ENCODE assay signal across 1 cellular context in genomic region chr6:89829591-89830384, GRCh38.
TF ChIP-seq lines count a peak whose summit lies in the region.

Gene CASP8AP2 (plus strand): TSS chr6:89829880.

TF ChIP-seq in HepG2, 621 proteins besides CTCF, POLR2A, EP300 and RAD21 (continued from another document and continues in another):
- TF ChIP-seq, protein P1, sequence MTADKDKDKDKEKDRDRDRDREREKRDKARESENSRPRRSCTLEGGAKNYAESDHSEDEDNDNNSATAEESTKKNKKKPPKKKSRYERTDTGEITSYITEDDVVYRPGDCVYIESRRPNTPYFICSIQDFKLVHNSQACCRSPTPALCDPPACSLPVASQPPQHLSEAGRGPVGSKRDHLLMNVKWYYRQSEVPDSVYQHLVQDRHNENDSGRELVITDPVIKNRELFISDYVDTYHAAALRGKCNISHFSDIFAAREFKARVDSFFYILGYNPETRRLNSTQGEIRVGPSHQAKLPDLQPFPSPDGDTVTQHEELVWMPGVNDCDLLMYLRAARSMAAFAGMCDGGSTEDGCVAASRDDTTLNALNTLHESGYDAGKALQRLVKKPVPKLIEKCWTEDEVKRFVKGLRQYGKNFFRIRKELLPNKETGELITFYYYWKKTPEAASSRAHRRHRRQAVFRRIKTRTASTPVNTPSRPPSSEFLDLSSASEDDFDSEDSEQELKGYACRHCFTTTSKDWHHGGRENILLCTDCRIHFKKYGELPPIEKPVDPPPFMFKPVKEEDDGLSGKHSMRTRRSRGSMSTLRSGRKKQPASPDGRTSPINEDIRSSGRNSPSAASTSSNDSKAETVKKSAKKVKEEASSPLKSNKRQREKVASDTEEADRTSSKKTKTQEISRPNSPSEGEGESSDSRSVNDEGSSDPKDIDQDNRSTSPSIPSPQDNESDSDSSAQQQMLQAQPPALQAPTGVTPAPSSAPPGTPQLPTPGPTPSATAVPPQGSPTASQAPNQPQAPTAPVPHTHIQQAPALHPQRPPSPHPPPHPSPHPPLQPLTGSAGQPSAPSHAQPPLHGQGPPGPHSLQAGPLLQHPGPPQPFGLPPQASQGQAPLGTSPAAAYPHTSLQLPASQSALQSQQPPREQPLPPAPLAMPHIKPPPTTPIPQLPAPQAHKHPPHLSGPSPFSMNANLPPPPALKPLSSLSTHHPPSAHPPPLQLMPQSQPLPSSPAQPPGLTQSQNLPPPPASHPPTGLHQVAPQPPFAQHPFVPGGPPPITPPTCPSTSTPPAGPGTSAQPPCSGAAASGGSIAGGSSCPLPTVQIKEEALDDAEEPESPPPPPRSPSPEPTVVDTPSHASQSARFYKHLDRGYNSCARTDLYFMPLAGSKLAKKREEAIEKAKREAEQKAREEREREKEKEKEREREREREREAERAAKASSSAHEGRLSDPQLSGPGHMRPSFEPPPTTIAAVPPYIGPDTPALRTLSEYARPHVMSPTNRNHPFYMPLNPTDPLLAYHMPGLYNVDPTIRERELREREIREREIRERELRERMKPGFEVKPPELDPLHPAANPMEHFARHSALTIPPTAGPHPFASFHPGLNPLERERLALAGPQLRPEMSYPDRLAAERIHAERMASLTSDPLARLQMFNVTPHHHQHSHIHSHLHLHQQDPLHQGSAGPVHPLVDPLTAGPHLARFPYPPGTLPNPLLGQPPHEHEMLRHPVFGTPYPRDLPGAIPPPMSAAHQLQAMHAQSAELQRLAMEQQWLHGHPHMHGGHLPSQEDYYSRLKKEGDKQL (CRISPR knock-in tag; IDR thresholded peaks at IDR 0.05; ENCODE audit: low read depth): no peak
- TF ChIP-seq, protein P2, sequence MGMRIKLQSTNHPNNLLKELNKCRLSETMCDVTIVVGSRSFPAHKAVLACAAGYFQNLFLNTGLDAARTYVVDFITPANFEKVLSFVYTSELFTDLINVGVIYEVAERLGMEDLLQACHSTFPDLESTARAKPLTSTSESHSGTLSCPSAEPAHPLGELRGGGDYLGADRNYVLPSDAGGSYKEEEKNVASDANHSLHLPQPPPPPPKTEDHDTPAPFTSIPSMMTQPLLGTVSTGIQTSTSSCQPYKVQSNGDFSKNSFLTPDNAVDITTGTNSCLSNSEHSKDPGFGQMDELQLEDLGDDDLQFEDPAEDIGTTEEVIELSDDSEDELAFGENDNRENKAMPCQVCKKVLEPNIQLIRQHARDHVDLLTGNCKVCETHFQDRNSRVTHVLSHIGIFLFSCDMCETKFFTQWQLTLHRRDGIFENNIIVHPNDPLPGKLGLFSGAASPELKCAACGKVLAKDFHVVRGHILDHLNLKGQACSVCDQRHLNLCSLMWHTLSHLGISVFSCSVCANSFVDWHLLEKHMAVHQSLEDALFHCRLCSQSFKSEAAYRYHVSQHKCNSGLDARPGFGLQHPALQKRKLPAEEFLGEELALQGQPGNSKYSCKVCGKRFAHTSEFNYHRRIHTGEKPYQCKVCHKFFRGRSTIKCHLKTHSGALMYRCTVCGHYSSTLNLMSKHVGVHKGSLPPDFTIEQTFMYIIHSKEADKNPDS (CRISPR knock-in tag; IDR thresholded peaks at IDR 0.05): no peak
- TF ChIP-seq PRMT3 (CRISPR knock-in tag; IDR thresholded peaks at IDR 0.05; ENCODE audit: borderline replicate concordance, low read depth) (no peak; the same call in 1 of the 2 replicates), RELA (CRISPR knock-in tag; IDR thresholded peaks at IDR 0.05) (no peak), ZSCAN20 (CRISPR knock-in tag; IDR thresholded peaks at IDR 0.05; ENCODE audit: borderline replicate concordance) (no peak), ZNF33B (CRISPR knock-in tag; IDR thresholded peaks at IDR 0.05) (no peak), YEATS4 (CRISPR knock-in tag; IDR thresholded peaks at IDR 0.05; ENCODE audit: borderline replicate concordance) (peak; percentile 21; the same call in 1 of the 2 replicates), ZFX (CRISPR knock-in tag; IDR thresholded peaks at IDR 0.05; ENCODE audit: low read depth) (peak; percentile 83), FOXM1 (CRISPR knock-in tag; IDR thresholded peaks at IDR 0.05) (no peak), ZNF615 (CRISPR knock-in tag; IDR thresholded peaks at IDR 0.05; ENCODE audit: borderline replicate concordance) (no peak), ZNF337 (CRISPR knock-in tag; IDR thresholded peaks at IDR 0.05; ENCODE audit: borderline replicate concordance, low read depth) (no peak), ZNF225 (CRISPR knock-in tag; IDR thresholded peaks at IDR 0.05) (0 out of 2 replicates have a peak, but pooled peaks have one; percentile 57), MYC (CRISPR knock-in tag; IDR thresholded peaks at IDR 0.05; ENCODE audit: borderline replicate concordance) (peak; percentile 23; the same call in 1 of the 2 replicates), KAT7 (CRISPR knock-in tag; IDR thresholded peaks at IDR 0.05; ENCODE audit: borderline replicate concordance) (no peak), ZBTB34 (CRISPR knock-in tag; IDR thresholded peaks at IDR 0.05) (no peak), NCOA2 (CRISPR knock-in tag; IDR thresholded peaks at IDR 0.05) (0 out of 2 replicates have a peak, but pooled peaks have one; percentile 10), ZNF589 (CRISPR knock-in tag; conservative IDR thresholded peaks at IDR 0.05) (peak; percentile 63; the same call in 1 of the 2 replicates), XRCC5 (optimal IDR thresholded peaks at IDR 0.05; ENCODE audit: low read length) (peak; percentile 45), ZNF34 (CRISPR knock-in tag; IDR thresholded peaks at IDR 0.05; ENCODE audit: borderline replicate concordance) (no peak), NR2F6 (IDR thresholded peaks at IDR 0.05) (no peak), NR2F6 (CRISPR knock-in tag; IDR thresholded peaks at IDR 0.05) (no peak), SAP130 (CRISPR knock-in tag; IDR thresholded peaks at IDR 0.05; ENCODE audit: low read depth) (peak; percentile 76; the same call in 1 of the 2 replicates), ZHX1 (CRISPR knock-in tag; IDR thresholded peaks at IDR 0.05; ENCODE audit: low read depth) (no peak), SIX1 (CRISPR knock-in tag; IDR thresholded peaks at IDR 0.05; ENCODE audit: borderline replicate concordance) (no peak), ZNF501 (CRISPR knock-in tag; IDR thresholded peaks at IDR 0.05) (peak; percentile 46; the same call in 1 of the 2 replicates), ELF3 (CRISPR knock-in tag; IDR thresholded peaks at IDR 0.05) (peak; percentile 42; the same call in 1 of the 2 replicates), ZFP36L2 (CRISPR knock-in tag; IDR thresholded peaks at IDR 0.05) (no peak), ZNF275 (CRISPR knock-in tag; IDR thresholded peaks at IDR 0.05; ENCODE audit: borderline replicate concordance) (peak; percentile 57; the same call in 1 of the 2 replicates), KAT8 (CRISPR knock-in tag; IDR thresholded peaks at IDR 0.05) (peak; percentile 67), PHF5A (CRISPR knock-in tag; IDR thresholded peaks at IDR 0.05; ENCODE audit: low read depth, unreplicated experiment) (no peak), IKZF1 (IDR thresholded peaks at IDR 0.05) (no peak)
- TF ChIP-seq, protein P3, sequence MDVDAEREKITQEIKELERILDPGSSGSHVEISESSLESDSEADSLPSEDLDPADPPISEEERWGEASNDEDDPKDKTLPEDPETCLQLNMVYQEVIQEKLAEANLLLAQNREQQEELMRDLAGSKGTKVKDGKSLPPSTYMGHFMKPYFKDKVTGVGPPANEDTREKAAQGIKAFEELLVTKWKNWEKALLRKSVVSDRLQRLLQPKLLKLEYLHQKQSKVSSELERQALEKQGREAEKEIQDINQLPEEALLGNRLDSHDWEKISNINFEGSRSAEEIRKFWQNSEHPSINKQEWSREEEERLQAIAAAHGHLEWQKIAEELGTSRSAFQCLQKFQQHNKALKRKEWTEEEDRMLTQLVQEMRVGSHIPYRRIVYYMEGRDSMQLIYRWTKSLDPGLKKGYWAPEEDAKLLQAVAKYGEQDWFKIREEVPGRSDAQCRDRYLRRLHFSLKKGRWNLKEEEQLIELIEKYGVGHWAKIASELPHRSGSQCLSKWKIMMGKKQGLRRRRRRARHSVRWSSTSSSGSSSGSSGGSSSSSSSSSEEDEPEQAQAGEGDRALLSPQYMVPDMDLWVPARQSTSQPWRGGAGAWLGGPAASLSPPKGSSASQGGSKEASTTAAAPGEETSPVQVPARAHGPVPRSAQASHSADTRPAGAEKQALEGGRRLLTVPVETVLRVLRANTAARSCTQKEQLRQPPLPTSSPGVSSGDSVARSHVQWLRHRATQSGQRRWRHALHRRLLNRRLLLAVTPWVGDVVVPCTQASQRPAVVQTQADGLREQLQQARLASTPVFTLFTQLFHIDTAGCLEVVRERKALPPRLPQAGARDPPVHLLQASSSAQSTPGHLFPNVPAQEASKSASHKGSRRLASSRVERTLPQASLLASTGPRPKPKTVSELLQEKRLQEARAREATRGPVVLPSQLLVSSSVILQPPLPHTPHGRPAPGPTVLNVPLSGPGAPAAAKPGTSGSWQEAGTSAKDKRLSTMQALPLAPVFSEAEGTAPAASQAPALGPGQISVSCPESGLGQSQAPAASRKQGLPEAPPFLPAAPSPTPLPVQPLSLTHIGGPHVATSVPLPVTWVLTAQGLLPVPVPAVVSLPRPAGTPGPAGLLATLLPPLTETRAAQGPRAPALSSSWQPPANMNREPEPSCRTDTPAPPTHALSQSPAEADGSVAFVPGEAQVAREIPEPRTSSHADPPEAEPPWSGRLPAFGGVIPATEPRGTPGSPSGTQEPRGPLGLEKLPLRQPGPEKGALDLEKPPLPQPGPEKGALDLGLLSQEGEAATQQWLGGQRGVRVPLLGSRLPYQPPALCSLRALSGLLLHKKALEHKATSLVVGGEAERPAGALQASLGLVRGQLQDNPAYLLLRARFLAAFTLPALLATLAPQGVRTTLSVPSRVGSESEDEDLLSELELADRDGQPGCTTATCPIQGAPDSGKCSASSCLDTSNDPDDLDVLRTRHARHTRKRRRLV (CRISPR knock-in tag; IDR thresholded peaks at IDR 0.05): no peak
- TF ChIP-seq, protein P4, sequence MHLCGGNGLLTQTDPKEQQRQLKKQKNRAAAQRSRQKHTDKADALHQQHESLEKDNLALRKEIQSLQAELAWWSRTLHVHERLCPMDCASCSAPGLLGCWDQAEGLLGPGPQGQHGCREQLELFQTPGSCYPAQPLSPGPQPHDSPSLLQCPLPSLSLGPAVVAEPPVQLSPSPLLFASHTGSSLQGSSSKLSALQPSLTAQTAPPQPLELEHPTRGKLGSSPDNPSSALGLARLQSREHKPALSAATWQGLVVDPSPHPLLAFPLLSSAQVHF (CRISPR knock-in tag; IDR thresholded peaks at IDR 0.05): 0 out of 2 replicates have a peak, but pooled peaks have one; percentile 33
- TF ChIP-seq, protein P5, sequence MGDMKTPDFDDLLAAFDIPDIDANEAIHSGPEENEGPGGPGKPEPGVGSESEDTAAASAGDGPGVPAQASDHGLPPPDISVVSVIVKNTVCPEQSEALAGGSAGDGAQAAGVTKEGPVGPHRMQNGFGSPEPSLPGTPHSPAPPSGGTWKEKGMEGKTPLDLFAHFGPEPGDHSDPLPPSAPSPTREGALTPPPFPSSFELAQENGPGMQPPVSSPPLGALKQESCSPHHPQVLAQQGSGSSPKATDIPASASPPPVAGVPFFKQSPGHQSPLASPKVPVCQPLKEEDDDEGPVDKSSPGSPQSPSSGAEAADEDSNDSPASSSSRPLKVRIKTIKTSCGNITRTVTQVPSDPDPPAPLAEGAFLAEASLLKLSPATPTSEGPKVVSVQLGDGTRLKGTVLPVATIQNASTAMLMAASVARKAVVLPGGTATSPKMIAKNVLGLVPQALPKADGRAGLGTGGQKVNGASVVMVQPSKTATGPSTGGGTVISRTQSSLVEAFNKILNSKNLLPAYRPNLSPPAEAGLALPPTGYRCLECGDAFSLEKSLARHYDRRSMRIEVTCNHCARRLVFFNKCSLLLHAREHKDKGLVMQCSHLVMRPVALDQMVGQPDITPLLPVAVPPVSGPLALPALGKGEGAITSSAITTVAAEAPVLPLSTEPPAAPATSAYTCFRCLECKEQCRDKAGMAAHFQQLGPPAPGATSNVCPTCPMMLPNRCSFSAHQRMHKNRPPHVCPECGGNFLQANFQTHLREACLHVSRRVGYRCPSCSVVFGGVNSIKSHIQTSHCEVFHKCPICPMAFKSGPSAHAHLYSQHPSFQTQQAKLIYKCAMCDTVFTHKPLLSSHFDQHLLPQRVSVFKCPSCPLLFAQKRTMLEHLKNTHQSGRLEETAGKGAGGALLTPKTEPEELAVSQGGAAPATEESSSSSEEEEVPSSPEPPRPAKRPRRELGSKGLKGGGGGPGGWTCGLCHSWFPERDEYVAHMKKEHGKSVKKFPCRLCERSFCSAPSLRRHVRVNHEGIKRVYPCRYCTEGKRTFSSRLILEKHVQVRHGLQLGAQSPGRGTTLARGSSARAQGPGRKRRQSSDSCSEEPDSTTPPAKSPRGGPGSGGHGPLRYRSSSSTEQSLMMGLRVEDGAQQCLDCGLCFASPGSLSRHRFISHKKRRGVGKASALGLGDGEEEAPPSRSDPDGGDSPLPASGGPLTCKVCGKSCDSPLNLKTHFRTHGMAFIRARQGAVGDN (CRISPR knock-in tag; IDR thresholded peaks at IDR 0.05): peak; percentile 80
